Comparison of ENCODE assay signal across 1 cellular context in genomic region chr5:37703841-37704241, GRCh38.
TF ChIP-seq lines count a peak whose summit lies in the region.

No MANE protein-coding gene starts in this region.

TF ChIP-seq in HEK293, 187 proteins besides CTCF, POLR2A, EP300 and RAD21 (continued from another document):
- TF ChIP-seq PRDM10 (tag by site-specific recombination; IDR thresholded peaks at IDR 0.05) (no peak), EGR2 (tag by site-specific recombination; IDR thresholded peaks at IDR 0.05; ENCODE audit: low read depth) (no peak), SETDB1 (IDR thresholded peaks at IDR 0.05; ENCODE audit: insufficient read length, low read length) (no peak), ZNF791 (tag by site-specific recombination; IDR thresholded peaks at IDR 0.05) (no peak), OSR2 (tag by site-specific recombination; IDR thresholded peaks at IDR 0.05) (peak; percentile 7; the same call in 1 of the 2 replicates), ZNF692 (tag by site-specific recombination; IDR thresholded peaks at IDR 0.05) (no peak), ZNF366 (tag by site-specific recombination; conservative IDR thresholded peaks at IDR 0.05) (0 out of 2 replicates have a peak, but pooled peaks have one; percentile 16), ZFP3 (tag by site-specific recombination; IDR thresholded peaks at IDR 0.05; ENCODE audit: low read depth) (no peak), ZBTB48 (tag by site-specific recombination; IDR thresholded peaks at IDR 0.05) (no peak), ZNF132 (tag by site-specific recombination; IDR thresholded peaks at IDR 0.05; ENCODE audit: borderline replicate concordance) (no peak), ZBTB7A (tag by site-specific recombination; IDR thresholded peaks at IDR 0.05; ENCODE audit: low read depth) (no peak), ZNF639 (tag by site-specific recombination; IDR thresholded peaks at IDR 0.05) (no peak)
